In the genomic region with DNA sequence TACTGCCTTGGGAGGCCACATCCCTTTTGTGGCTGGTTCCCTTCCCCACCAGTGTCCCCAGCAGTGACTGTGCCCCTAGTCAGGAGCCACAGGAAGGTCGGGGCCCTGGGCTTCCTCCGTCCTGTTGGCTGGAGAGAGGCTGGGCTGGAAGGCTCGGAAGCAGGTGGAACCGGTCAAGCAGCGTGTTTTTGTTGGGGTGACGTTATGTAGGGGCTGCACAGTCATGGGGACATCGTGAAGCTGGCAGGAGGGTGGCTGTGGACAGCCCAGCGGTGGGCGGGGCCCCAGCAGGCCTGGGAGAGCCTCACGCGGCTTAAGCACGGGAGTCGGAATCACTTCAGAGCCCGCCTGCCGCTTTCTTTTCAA, we compare ENCODE assay signal across 1 cellular context.
TF ChIP-seq lines count a peak whose summit lies in the region.

No MANE protein-coding gene starts in this region.

TF ChIP-seq in H1, 55 proteins besides CTCF, POLR2A, EP300 and RAD21:
- no peak for TF ChIP-seq HDAC2 (IDR thresholded peaks at IDR 0.05; ENCODE audit: borderline replicate concordance in 1 of 2, low read depth in 2 of 2, low read length in 2 of 2)
